1 cellular context compared by ENCODE assay signal in the genomic region with DNA sequence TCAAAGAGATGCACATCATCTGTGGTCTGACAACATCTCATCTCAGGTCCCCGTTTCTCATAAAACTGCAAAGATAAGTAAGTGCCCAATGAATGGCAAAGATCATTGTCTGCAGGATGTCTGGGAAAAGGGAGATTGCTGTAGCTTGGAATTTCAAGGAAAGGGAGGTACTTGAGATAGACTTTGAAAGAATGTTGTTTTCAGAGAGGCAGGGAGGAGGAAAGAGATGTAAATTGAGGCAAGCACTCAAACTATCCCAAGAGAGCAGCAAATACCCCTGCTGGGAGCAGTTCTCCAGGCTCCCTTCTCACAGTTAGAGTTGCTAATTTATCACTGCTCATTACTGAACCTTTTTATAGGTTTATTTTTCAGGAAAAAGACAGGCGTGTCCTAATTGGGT.
TF ChIP-seq lines count a peak whose summit lies in the region.

No MANE protein-coding gene starts in this region.

TF ChIP-seq in endothelial cell of umbilical vein, 7 proteins besides CTCF, POLR2A, EP300 and RAD21 (continued from another document):
- no peak for TF ChIP-seq FOS (IDR thresholded peaks at IDR 0.05; ENCODE audit: borderline replicate concordance, insufficient read depth, low read length)
- no peak for TF ChIP-seq JUN (IDR thresholded peaks at IDR 0.05; ENCODE audit: borderline replicate concordance, insufficient read depth, insufficient read length, low read depth)
- TF ChIP-seq MAX (IDR thresholded peaks at IDR 0.05; ENCODE audit: insufficient read depth, insufficient read length): no peak
- TF ChIP-seq GATA2 (IDR thresholded peaks at IDR 0.05; ENCODE audit: insufficient read depth, insufficient read length, low read depth, low read length): no peak
- TF ChIP-seq EZH2 (IDR thresholded peaks at IDR 0.05; ENCODE audit: borderline replicate concordance, low read depth, low read length, severe bottlenecking): no peak
